ENCODE assay signal across 25 cellular contexts in the genomic region with DNA sequence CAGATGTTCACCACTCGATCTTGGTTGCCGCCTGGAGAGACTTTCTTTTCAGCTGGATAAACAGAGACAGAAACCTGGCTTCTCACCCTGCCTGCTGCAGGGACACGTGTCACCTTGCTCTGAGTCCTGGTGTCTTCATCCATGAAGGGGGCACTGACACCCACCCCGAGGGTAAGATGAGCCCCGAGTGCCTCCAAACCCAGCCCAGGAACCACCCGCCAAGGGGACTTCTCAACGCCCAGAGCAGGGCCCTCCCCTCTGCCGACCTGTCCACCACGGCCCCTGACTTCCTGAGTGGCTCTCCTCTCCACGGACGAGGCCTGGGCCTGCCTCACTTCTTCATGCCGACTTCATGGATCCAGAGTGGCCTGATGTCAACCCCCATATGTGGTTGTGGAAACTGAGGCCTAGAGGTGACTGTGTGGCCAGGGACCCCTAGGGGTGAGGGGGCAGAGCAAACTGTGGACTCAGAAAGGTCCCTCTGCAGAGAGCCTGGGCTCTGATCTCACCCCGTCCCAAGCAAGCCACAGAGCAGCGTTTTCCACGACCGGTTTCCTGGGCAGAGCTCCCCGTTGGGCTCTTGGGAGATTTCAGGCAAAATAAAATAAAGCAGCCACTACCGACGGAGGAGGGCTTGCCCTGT. TPM values are rescaled to one million over a fixed set of nuclear protein-coding genes. Genes with fewer than 3 reads are reported as not detected.
"Had no signal": no experiment of that assay in that cellular context is flagged by ENCODE, and none has a peak within 500 bp of the region (broad histone marks: within the 10 kb centered on the region; RNA-seq: fewer than 3 reads in every experiment).

No MANE protein-coding gene starts in this region.

- DNase-seq: activated CD4-positive, alpha-beta T cell treated with anti-CD3 and anti-CD28 coated beads for 1 hour; activated CD8-positive, alpha-beta memory T cell treated with anti-CD3 and anti-CD28 coated beads for 24 hours; activated CD8-positive, alpha-beta memory T cell treated with anti-CD3 and anti-CD28 coated beads, Interleukin-2, amount 50 U/mL, for 4 hours; activated T-cell treated with anti-CD3 and anti-CD28 coated beads, Interleukin-2, amount 50 U/mL, for 24 hours; aorta; brain microvascular endothelial cell; central memory CD4-positive, alpha-beta T cell; effector memory CD4-positive, alpha-beta T cell; foreskin melanocyte; glutamatergic neuron; immature natural killer cell; midbrain; natural killer cell; ovary; stimulated activated CD4-positive, alpha-beta T cell treated with anti-CD3 and anti-CD28 coated beads, Interleukin-4, amount 100 ng/mL, for 24 hours; stimulated activated naive CD4-positive, alpha-beta T cell treated with Interleukin-2 at 50 U/mL for 16 hours had no signal

- H3K27ac Mint-ChIP-seq: activated naive CD4-positive, alpha-beta T cell treated with anti-CD3 and anti-CD28 coated beads, Interleukin-2, amount 50 U/mL, for 72 hours; activated T-cell treated with anti-CD3 and anti-CD28 coated beads, Interleukin-2, amount 50 U/mL, for 24 hours; activated T-helper 17 cell treated with anti-CD3 and anti-CD28 coated beads, Interleukin-2, amount 50 U/mL, for 72 hours; immature natural killer cell; natural killer cell had no signal

- FAIRE-seq: endothelial cell of umbilical vein had no signal

- H3K36me3 Mint-ChIP-seq: immature natural killer cell, natural killer cell had no signal

- H3K9me3 ChIP-seq: left lung, neutrophil, ovary, prostate gland had no signal

- H3K4me1 Mint-ChIP-seq: activated T-helper 17 cell treated with anti-CD3 and anti-CD28 coated beads, Interleukin-2, amount 50 U/mL, for 72 hours; natural killer cell had no signal

- H3K79me2 ChIP-seq: hepatocyte had no signal

- H3K27me3 ChIP-seq: ovary had no signal

- H3K36me3 ChIP-seq: brain microvascular endothelial cell, left lung, neutrophil, ovary, prostate gland had no signal

- H3K27ac ChIP-seq: brain microvascular endothelial cell, hepatocyte, left lung, neutrophil, ovary, prostate gland had no signal

- H3K9me3 Mint-ChIP-seq: activated naive CD4-positive, alpha-beta T cell treated with anti-CD3 and anti-CD28 coated beads, Interleukin-2, amount 50 U/mL, for 72 hours; activated T-cell treated with anti-CD3 and anti-CD28 coated beads, Interleukin-2, amount 50 U/mL, for 24 hours; activated T-helper 17 cell treated with anti-CD3 and anti-CD28 coated beads, Interleukin-2, amount 50 U/mL, for 72 hours; natural killer cell had no signal

- H3K4me3 Mint-ChIP-seq: activated T-cell treated with anti-CD3 and anti-CD28 coated beads, Interleukin-2, amount 50 U/mL, for 24 hours; activated T-helper 17 cell treated with anti-CD3 and anti-CD28 coated beads, Interleukin-2, amount 50 U/mL, for 72 hours; immature natural killer cell; natural killer cell had no signal

- H3K4me2 ChIP-seq: hepatocyte had no signal

- H3K4me1 ChIP-seq: prostate gland had no signal

- H2AFZ ChIP-seq: hepatocyte had no signal

- ATAC-seq: activated naive CD4-positive, alpha-beta T cell treated with anti-CD3 and anti-CD28 coated beads, Interleukin-2, amount 50 U/mL, for 72 hours; activated T-helper 17 cell treated with anti-CD3 and anti-CD28 coated beads, Interleukin-2, amount 50 U/mL, for 72 hours; esophagus mucosa; left lung; natural killer cell had no signal

- H3K4me3 ChIP-seq: hepatocyte, left lung, ovary, prostate gland had no signal

RNA-seq across cellular contexts. Expression of gene ADRA2C, which starts 5.1 kb away (rescaled TPM):
- total RNA-seq: activated T-helper 17 cell treated with anti-CD3 and anti-CD28 coated beads, Interleukin-2, amount 50 U/mL, for 72 hours; natural killer cell; T-helper 2 cell treated with Interferon-gamma antibody and Interleukin-4, amounts not matched to agents 100 ng/mL and 5 ng/mL, for 36 hours had no signal
- polyA plus RNA-seq: immature natural killer cell had no signal
